Comparison of ENCODE assay signal across 1 cellular context in the genomic region with DNA sequence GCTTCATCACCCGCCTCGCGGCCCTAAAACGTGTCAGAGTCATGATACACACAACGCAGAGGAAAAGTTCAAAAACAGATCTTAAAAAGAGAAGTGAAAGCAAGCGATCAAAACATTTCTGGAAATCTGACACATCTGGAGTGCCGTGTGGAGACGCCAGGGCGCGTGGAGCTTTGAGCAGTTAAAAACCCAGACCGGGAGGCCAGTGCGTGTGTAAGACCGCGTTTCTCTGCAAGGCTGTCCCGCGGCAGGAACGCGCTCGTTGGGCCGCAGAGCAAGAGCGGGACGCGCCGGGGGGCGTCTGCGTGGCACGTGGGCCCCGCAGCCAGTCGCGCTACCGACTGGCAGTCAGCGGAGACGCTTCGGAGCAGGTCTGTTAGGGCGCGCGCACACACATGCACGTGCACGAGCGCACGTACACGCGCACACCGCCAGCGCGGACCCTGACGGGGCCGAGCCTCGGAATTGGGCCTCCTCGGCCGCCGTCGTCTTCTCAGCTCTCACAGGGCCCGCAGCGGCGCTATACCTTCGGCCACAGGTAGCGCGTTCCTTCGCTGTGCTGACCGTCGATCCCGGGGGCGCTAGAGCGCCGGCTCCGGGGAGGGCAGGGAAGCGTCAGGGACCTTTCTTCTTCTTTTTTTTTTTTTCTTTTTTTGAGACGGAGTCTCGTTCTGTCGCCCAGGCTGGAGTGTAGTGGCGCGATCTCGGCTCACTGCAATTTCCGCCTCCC.
TF ChIP-seq lines count a peak whose summit lies in the region.

No MANE protein-coding gene starts in this region.

TF ChIP-seq in K562, 482 proteins besides CTCF, POLR2A, EP300 and RAD21 (continued from another document and continues in another):
- TF ChIP-seq, protein P1, sequence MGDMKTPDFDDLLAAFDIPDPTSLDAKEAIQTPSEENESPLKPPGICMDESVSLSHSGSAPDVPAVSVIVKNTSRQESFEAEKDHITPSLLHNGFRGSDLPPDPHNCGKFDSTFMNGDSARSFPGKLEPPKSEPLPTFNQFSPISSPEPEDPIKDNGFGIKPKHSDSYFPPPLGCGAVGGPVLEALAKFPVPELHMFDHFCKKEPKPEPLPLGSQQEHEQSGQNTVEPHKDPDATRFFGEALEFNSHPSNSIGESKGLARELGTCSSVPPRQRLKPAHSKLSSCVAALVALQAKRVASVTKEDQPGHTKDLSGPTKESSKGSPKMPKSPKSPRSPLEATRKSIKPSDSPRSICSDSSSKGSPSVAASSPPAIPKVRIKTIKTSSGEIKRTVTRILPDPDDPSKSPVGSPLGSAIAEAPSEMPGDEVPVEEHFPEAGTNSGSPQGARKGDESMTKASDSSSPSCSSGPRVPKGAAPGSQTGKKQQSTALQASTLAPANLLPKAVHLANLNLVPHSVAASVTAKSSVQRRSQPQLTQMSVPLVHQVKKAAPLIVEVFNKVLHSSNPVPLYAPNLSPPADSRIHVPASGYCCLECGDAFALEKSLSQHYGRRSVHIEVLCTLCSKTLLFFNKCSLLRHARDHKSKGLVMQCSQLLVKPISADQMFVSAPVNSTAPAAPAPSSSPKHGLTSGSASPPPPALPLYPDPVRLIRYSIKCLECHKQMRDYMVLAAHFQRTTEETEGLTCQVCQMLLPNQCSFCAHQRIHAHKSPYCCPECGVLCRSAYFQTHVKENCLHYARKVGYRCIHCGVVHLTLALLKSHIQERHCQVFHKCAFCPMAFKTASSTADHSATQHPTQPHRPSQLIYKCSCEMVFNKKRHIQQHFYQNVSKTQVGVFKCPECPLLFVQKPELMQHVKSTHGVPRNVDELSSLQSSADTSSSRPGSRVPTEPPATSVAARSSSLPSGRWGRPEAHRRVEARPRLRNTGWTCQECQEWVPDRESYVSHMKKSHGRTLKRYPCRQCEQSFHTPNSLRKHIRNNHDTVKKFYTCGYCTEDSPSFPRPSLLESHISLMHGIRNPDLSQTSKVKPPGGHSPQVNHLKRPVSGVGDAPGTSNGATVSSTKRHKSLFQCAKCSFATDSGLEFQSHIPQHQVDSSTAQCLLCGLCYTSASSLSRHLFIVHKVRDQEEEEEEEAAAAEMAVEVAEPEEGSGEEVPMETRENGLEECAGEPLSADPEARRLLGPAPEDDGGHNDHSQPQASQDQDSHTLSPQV (IDR thresholded peaks at IDR 0.05): peak; percentile 69; the same call in 1 of the 2 replicates
- TF ChIP-seq RNF2 (IDR thresholded peaks at IDR 0.05) (peak; percentile 52; the same call in 1 of the 2 replicates), ZNF668 (CRISPR knock-in tag; IDR thresholded peaks at IDR 0.05) (no peak), NFRKB (IDR thresholded peaks at IDR 0.05; ENCODE audit: low read depth) (no peak), ZNF184 (CRISPR knock-in tag; IDR thresholded peaks at IDR 0.05) (no peak), ZNF785 (CRISPR knock-in tag; IDR thresholded peaks at IDR 0.05) (no peak), CEBPB (tag; IDR thresholded peaks at IDR 0.05) (no peak), ZNF23 (CRISPR knock-in tag; IDR thresholded peaks at IDR 0.05) (no peak), ZNF696 (CRISPR knock-in tag; conservative IDR thresholded peaks at IDR 0.05) (no peak), CBX3 (IDR thresholded peaks at IDR 0.05; ENCODE audit: borderline replicate concordance in 1 of 2, low read length in 2 of 2) (0 out of 3 replicates have a peak, but pooled peaks of 1 of the 2 experiments have one; percentile 10), POLR2H (tag; IDR thresholded peaks at IDR 0.05; ENCODE audit: low read depth) (no peak), SIRT6 (IDR thresholded peaks at IDR 0.05; ENCODE audit: low read depth, low read length) (no peak), ZBTB9 (CRISPR knock-in tag; IDR thresholded peaks at IDR 0.05) (no peak), GABPB1 (CRISPR knock-in tag; IDR thresholded peaks at IDR 0.05) (peak; percentile 67), MTA1 (IDR thresholded peaks at IDR 0.05; ENCODE audit: borderline replicate concordance) (no peak), NELFE (IDR thresholded peaks at IDR 0.05; ENCODE audit: insufficient read depth, insufficient read length) (no peak), ARNT (IDR thresholded peaks at IDR 0.05) (no peak), FOXJ3 (CRISPR knock-in tag; IDR thresholded peaks at IDR 0.05) (no peak), MBD2 (IDR thresholded peaks at IDR 0.05; ENCODE audit: borderline replicate concordance, low read depth) (no peak), PHB (CRISPR knock-in tag; IDR thresholded peaks at IDR 0.05) (no peak), POLR3A (IDR thresholded peaks at IDR 0.05; ENCODE audit: borderline replicate concordance, extremely low read depth, insufficient read depth, insufficient read length) (no peak), ZNF140 (CRISPR knock-in tag; IDR thresholded peaks at IDR 0.05) (no peak), TEAD4 (IDR thresholded peaks at IDR 0.05; ENCODE audit: low read length) (no peak), TEAD4 (CRISPR knock-in tag; IDR thresholded peaks at IDR 0.05; ENCODE audit: borderline replicate concordance) (no peak), FOXA1 (IDR thresholded peaks at IDR 0.05; ENCODE audit: borderline replicate concordance) (no peak)
- TF ChIP-seq, protein P2, sequence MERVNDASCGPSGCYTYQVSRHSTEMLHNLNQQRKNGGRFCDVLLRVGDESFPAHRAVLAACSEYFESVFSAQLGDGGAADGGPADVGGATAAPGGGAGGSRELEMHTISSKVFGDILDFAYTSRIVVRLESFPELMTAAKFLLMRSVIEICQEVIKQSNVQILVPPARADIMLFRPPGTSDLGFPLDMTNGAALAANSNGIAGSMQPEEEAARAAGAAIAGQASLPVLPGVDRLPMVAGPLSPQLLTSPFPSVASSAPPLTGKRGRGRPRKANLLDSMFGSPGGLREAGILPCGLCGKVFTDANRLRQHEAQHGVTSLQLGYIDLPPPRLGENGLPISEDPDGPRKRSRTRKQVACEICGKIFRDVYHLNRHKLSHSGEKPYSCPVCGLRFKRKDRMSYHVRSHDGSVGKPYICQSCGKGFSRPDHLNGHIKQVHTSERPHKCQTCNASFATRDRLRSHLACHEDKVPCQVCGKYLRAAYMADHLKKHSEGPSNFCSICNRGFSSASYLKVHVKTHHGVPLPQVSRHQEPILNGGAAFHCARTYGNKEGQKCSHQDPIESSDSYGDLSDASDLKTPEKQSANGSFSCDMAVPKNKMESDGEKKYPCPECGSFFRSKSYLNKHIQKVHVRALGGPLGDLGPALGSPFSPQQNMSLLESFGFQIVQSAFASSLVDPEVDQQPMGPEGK (CRISPR knock-in tag; IDR thresholded peaks at IDR 0.05; ENCODE audit: borderline replicate concordance): no peak
- TF ChIP-seq, protein P3, sequence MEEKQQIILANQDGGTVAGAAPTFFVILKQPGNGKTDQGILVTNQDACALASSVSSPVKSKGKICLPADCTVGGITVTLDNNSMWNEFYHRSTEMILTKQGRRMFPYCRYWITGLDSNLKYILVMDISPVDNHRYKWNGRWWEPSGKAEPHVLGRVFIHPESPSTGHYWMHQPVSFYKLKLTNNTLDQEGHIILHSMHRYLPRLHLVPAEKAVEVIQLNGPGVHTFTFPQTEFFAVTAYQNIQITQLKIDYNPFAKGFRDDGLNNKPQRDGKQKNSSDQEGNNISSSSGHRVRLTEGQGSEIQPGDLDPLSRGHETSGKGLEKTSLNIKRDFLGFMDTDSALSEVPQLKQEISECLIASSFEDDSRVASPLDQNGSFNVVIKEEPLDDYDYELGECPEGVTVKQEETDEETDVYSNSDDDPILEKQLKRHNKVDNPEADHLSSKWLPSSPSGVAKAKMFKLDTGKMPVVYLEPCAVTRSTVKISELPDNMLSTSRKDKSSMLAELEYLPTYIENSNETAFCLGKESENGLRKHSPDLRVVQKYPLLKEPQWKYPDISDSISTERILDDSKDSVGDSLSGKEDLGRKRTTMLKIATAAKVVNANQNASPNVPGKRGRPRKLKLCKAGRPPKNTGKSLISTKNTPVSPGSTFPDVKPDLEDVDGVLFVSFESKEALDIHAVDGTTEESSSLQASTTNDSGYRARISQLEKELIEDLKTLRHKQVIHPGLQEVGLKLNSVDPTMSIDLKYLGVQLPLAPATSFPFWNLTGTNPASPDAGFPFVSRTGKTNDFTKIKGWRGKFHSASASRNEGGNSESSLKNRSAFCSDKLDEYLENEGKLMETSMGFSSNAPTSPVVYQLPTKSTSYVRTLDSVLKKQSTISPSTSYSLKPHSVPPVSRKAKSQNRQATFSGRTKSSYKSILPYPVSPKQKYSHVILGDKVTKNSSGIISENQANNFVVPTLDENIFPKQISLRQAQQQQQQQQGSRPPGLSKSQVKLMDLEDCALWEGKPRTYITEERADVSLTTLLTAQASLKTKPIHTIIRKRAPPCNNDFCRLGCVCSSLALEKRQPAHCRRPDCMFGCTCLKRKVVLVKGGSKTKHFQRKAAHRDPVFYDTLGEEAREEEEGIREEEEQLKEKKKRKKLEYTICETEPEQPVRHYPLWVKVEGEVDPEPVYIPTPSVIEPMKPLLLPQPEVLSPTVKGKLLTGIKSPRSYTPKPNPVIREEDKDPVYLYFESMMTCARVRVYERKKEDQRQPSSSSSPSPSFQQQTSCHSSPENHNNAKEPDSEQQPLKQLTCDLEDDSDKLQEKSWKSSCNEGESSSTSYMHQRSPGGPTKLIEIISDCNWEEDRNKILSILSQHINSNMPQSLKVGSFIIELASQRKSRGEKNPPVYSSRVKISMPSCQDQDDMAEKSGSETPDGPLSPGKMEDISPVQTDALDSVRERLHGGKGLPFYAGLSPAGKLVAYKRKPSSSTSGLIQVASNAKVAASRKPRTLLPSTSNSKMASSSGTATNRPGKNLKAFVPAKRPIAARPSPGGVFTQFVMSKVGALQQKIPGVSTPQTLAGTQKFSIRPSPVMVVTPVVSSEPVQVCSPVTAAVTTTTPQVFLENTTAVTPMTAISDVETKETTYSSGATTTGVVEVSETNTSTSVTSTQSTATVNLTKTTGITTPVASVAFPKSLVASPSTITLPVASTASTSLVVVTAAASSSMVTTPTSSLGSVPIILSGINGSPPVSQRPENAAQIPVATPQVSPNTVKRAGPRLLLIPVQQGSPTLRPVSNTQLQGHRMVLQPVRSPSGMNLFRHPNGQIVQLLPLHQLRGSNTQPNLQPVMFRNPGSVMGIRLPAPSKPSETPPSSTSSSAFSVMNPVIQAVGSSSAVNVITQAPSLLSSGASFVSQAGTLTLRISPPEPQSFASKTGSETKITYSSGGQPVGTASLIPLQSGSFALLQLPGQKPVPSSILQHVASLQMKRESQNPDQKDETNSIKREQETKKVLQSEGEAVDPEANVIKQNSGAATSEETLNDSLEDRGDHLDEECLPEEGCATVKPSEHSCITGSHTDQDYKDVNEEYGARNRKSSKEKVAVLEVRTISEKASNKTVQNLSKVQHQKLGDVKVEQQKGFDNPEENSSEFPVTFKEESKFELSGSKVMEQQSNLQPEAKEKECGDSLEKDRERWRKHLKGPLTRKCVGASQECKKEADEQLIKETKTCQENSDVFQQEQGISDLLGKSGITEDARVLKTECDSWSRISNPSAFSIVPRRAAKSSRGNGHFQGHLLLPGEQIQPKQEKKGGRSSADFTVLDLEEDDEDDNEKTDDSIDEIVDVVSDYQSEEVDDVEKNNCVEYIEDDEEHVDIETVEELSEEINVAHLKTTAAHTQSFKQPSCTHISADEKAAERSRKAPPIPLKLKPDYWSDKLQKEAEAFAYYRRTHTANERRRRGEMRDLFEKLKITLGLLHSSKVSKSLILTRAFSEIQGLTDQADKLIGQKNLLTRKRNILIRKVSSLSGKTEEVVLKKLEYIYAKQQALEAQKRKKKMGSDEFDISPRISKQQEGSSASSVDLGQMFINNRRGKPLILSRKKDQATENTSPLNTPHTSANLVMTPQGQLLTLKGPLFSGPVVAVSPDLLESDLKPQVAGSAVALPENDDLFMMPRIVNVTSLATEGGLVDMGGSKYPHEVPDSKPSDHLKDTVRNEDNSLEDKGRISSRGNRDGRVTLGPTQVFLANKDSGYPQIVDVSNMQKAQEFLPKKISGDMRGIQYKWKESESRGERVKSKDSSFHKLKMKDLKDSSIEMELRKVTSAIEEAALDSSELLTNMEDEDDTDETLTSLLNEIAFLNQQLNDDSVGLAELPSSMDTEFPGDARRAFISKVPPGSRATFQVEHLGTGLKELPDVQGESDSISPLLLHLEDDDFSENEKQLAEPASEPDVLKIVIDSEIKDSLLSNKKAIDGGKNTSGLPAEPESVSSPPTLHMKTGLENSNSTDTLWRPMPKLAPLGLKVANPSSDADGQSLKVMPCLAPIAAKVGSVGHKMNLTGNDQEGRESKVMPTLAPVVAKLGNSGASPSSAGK (IDR thresholded peaks at IDR 0.05): peak; percentile 98
- TF ChIP-seq, protein P4, sequence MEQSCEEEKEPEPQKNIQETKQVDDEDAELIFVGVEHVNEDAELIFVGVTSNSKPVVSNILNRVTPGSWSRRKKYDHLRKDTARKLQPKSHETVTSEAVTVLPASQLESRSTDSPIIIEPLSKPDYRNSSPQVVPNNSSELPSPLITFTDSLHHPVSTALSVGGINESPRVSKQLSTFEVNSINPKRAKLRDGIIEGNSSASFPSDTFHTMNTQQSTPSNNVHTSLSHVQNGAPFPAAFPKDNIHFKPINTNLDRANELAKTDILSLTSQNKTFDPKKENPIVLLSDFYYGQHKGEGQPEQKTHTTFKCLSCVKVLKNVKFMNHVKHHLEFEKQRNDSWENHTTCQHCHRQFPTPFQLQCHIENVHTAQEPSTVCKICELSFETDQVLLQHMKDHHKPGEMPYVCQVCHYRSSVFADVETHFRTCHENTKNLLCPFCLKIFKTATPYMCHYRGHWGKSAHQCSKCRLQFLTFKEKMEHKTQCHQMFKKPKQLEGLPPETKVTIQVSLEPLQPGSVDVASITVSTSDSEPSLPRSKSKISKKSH (CRISPR knock-in tag; IDR thresholded peaks at IDR 0.05): no peak
- TF ChIP-seq, protein P5, sequence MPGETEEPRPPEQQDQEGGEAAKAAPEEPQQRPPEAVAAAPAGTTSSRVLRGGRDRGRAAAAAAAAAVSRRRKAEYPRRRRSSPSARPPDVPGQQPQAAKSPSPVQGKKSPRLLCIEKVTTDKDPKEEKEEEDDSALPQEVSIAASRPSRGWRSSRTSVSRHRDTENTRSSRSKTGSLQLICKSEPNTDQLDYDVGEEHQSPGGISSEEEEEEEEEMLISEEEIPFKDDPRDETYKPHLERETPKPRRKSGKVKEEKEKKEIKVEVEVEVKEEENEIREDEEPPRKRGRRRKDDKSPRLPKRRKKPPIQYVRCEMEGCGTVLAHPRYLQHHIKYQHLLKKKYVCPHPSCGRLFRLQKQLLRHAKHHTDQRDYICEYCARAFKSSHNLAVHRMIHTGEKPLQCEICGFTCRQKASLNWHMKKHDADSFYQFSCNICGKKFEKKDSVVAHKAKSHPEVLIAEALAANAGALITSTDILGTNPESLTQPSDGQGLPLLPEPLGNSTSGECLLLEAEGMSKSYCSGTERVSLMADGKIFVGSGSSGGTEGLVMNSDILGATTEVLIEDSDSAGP (CRISPR knock-in tag; IDR thresholded peaks at IDR 0.05): no peak
